ENCODE assay signal across 33 cellular contexts in genomic region chr6:50864601-50865000, GRCh38. TPM values are rescaled to one million over a fixed set of nuclear protein-coding genes. Genes with fewer than 3 reads are reported as not detected.
"Had no signal": no experiment of that assay in that cellular context is flagged by ENCODE, and none has a peak within 500 bp of the region (broad histone marks: within the 10 kb centered on the region; RNA-seq: fewer than 3 reads in every experiment).

No MANE protein-coding gene starts in this region.

- H3K36me3 ChIP-seq: ascending aorta, breast epithelium, esophagus muscularis mucosa, gastroesophageal sphincter had no signal

- H3K9me3 ChIP-seq: ascending aorta, breast epithelium, esophagus muscularis mucosa, gastroesophageal sphincter had no signal

- ATAC-seq: activated naive CD4-positive, alpha-beta T cell treated with anti-CD3 and anti-CD28 coated beads, Interleukin-2, amount 50 U/mL, for 72 hours; activated T-cell treated with anti-CD3 and anti-CD28 coated beads, Interleukin-2, amount 50 U/mL, for 72 hours; gastroesophageal sphincter; WTC11 had no signal

- DNase-seq: activated CD4-positive, alpha-beta memory T cell treated with anti-CD3 and anti-CD28 coated beads, Interleukin-2, amount 10 ng/mL, durations not matched to agents 7 days and 5 days; activated CD4-positive, alpha-beta T cell treated with anti-CD3 and anti-CD28 coated beads for 1 hour; activated CD4-positive, alpha-beta T cell treated with anti-CD3 and anti-CD28 coated beads for 4 hours; activated CD4-positive, alpha-beta T cell treated with anti-CD3 and anti-CD28 coated beads, Interleukin-2, amount 10 ng/mL, durations not matched to agents 7 days and 5 days; activated CD4-positive, alpha-beta T cell treated with anti-CD3 and anti-CD28 coated beads, Interleukin-2, amount 50 U/mL, for 4 hours; activated CD8-positive, alpha-beta memory T cell treated with anti-CD3 and anti-CD28 coated beads, Interleukin-2, amount 50 U/mL, for 48 hours; activated gamma-delta T cell; activated naive CD4-positive, alpha-beta T cell; activated naive CD4-positive, alpha-beta T cell treated with anti-CD3 and anti-CD28 coated beads, Interleukin-2, amount 10 ng/mL, durations not matched to agents 7 days and 5 days; activated naive CD8-positive, alpha-beta T cell treated with anti-CD3 and anti-CD28 coated beads, Interleukin-2, amount 10 ng/mL, durations not matched to agents 7 days and 5 days; activated T-cell treated with anti-CD3 and anti-CD28 coated beads for 4 hours; activated T-cell treated with anti-CD3 and anti-CD28 coated beads, Interleukin-2, amount 50 U/mL, for 24 hours; activated T-cell treated with anti-CD3 and anti-CD28 coated beads, Interleukin-2, amount 50 U/mL, for 72 hours; dorsolateral prefrontal cortex; effector memory CD4-positive, alpha-beta T cell; endodermal cell; erythroblast; foreskin melanocyte; T-helper 2 cell had no signal

- H3K4me3 ChIP-seq: ascending aorta, breast epithelium, coronary artery, dorsolateral prefrontal cortex, esophagus muscularis mucosa, gastroesophageal sphincter had no signal

- H3K4me1 ChIP-seq: ascending aorta, breast epithelium, esophagus muscularis mucosa, gastroesophageal sphincter had no signal

- H3K27ac ChIP-seq: ascending aorta, breast epithelium, coronary artery, dorsolateral prefrontal cortex, esophagus muscularis mucosa, gastroesophageal sphincter, VCaP had no signal

- FAIRE-seq: TTC549 had no signal

- H3K27me3 ChIP-seq: ascending aorta, breast epithelium had no signal

RNA-seq across cellular contexts. Expression of gene TFAP2B, which starts 45.9 kb away (rescaled TPM):
- total RNA-seq: activated CD4-positive, alpha-beta memory T cell treated with anti-CD3 and anti-CD28 coated beads, Interleukin-2, amount 10 ng/mL, durations not matched to agents 7 days and 5 days; activated CD4-positive, alpha-beta T cell treated with anti-CD3 and anti-CD28 coated beads, Interleukin-2, amount 10 ng/mL, durations not matched to agents 7 days and 5 days; activated naive CD4-positive, alpha-beta T cell treated with anti-CD3 and anti-CD28 coated beads, Interleukin-2, amount 50 U/mL, for 72 hours; activated naive CD8-positive, alpha-beta T cell treated with anti-CD3 and anti-CD28 coated beads, Interleukin-2, amount 10 ng/mL, durations not matched to agents 7 days and 5 days; activated T-cell treated with anti-CD3 and anti-CD28 coated beads, Interleukin-2, amount 50 U/mL, for 72 hours; ascending aorta; cardiac septum; endodermal cell; esophagus muscularis mucosa; fibroblast of lung; fibroblast of villous mesenchyme; glomerular endothelial cell; T-helper 1 cell treated with Interleukin-12 subunit alpha and Interleukin-12 subunit beta and Interleukin-4 antibody, amounts not matched to agents 30 ng/mL and 1 ng/mL, for 36 hours; WTC11 had no signal
- polyA plus RNA-seq: fibroblast of lung had no signal
